19 cellular contexts compared by ENCODE assay signal in the genomic region with DNA sequence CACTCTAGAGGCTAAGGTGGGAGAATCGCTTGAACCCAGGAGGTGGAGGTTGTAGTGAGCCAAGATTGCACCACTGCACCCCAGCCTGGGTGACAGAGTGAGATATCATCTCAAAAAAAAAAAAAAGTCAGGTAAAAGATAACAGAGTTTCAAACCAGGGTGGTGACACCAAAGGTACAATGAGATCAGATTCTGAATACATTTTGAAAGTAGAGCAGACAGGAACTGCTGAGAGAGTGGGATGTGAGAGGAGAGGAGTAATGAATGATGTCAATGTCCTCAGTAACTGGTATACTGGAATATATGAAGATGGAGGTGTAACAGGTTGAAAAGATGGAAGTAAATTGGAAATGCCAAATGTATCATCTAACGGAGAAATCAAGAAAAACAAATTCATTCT.
"Had no signal": no experiment of that assay in that cellular context is flagged by ENCODE, and none has a peak within 500 bp of the region (broad histone marks: within the 10 kb centered on the region; RNA-seq: fewer than 3 reads in every experiment).

No MANE protein-coding gene starts in this region.

- H3K4me3 Mint-ChIP-seq: activated naive CD8-positive, alpha-beta T cell treated with anti-CD3 and anti-CD28 coated beads, Interleukin-2, amount 10 ng/mL, durations not matched to agents 7 days and 5 days; natural killer cell; T-cell had no signal

- H3K27me3 Mint-ChIP-seq: activated naive CD8-positive, alpha-beta T cell treated with anti-CD3 and anti-CD28 coated beads, Interleukin-2, amount 10 ng/mL, durations not matched to agents 7 days and 5 days; T-cell had no signal

- H3K4me3 ChIP-seq: stomach, testis, upper lobe of right lung had no signal

- H3K9me2 ChIP-seq: SK-N-SH had no signal

- H3K9me3 ChIP-seq: SK-N-SH, stomach, testis, upper lobe of right lung had no signal

- H3K9ac ChIP-seq: SK-N-SH had no signal

- H3K27me3 ChIP-seq: stomach, testis, upper lobe of right lung had no signal

- H3K27ac Mint-ChIP-seq: activated naive CD8-positive, alpha-beta T cell treated with anti-CD3 and anti-CD28 coated beads, Interleukin-2, amount 10 ng/mL, durations not matched to agents 7 days and 5 days; natural killer cell; T-cell had no signal

- H3K36me3 ChIP-seq: stomach, upper lobe of right lung, WERI-Rb-1 had no signal

- H3K4me2 ChIP-seq: SK-N-SH had no signal

- H3K9me3 Mint-ChIP-seq: natural killer cell, T-cell had no signal

- H3K36me3 Mint-ChIP-seq: natural killer cell had no signal

- H3K27ac ChIP-seq: stomach, testis, upper lobe of right lung, WERI-Rb-1 had no signal

- DNase-seq: activated naive CD8-positive, alpha-beta T cell treated with anti-CD3 and anti-CD28 coated beads, Interleukin-2, amount 10 ng/mL, durations not matched to agents 7 days and 5 days; anterior cingulate cortex; effector CD8-positive, alpha-beta T cell; foreskin fibroblast; kidney glomerular epithelial cell; left ventricle myocardium superior; mesenchymal stem cell; natural killer cell; nucleus accumbens; posterior cingulate gyrus; retina; SHP77; SK-N-SH; stimulated activated CD4-positive, alpha-beta T cell treated with anti-CD3 and anti-CD28 coated beads, Interleukin-12 subunit alpha, Interleukin-12 subunit beta, amount 100 ng/mL, for 4 hours; stomach; T-cell; testis; upper lobe of right lung; WERI-Rb-1 had no signal

- H3K4me1 ChIP-seq: upper lobe of right lung had no signal

- ATAC-seq: left ventricle myocardium superior, natural killer cell, T-cell, upper lobe of right lung had no signal
